ENCODE assay signal across 18 cellular contexts in genomic region chr7:40761757-40762342, GRCh38.
DNase-seq lines count a peak whose midpoint lies in the region; ATAC-seq and TF ChIP-seq lines count a peak whose summit lies in the region.
"Had no signal": no experiment of that assay in that cellular context is flagged by ENCODE, and none has a peak within 500 bp of the region (broad histone marks: within the 10 kb centered on the region; RNA-seq: fewer than 3 reads in every experiment).

No MANE protein-coding gene starts in this region.

- no peaks in the 10 kb centered on the region for H3K9me2 ChIP-seq in hepatocyte (replicated peaks; ENCODE audit: insufficient read depth)

- H3K18ac ChIP-seq in IMR-90 (ENCODE audit: low read depth, low read length): no peak overlapping the region

- H2AK5ac ChIP-seq in IMR-90 (ENCODE audit: low read depth, low read length): peak overlapping the region; percentile 25

- H3K79me2 ChIP-seq in hepatocyte: no peaks in the 10 kb centered on the region

- DNase-seq in IMR-90 (peak; percentile 24), brain microvascular endothelial cell (no peak), hepatocyte (ENCODE audit: low spot score) (no peak), sciatic nerve (ENCODE audit: low spot score) (no peak), AG08396 (ENCODE audit: low spot score) (no peak)
- DNase-seq in effector memory CD8-positive, alpha-beta T cell: no peak
- DNase-seq: activated CD4-positive, alpha-beta memory T cell treated with anti-CD3 and anti-CD28 coated beads for 36 hours; activated naive CD8-positive, alpha-beta T cell treated with anti-CD3 and anti-CD28 coated beads, Interleukin-2, amount 10 ng/mL, durations not matched to agents 7 days and 5 days; activated T-cell treated with anti-CD3 and anti-CD28 coated beads, Interleukin-2, amount 50 U/mL, for 4 hours; DMS153; kidney glomerular epithelial cell; mucosa of descending colon; NCI-H187 treated with DMSO at 0.1 percent for 48 hours; NCI-H510A treated with DMSO at 0.1 percent for 48 hours; stimulated activated CD4-positive, alpha-beta T cell treated with anti-CD3 and anti-CD28 coated beads, Interleukin-15, amount 100 ng/mL, for 24 hours; stomach had no signal

- H3K56ac ChIP-seq in IMR-90 (ENCODE audit: extremely low read depth, insufficient read depth, low read length): no peak overlapping the region; the same call in 1 of the 2 replicates

- H2AK9ac ChIP-seq in IMR-90 (replicated peaks; ENCODE audit: low read depth, low read length, poor library complexity): no peak overlapping the region

- no peak overlapping the region; the same call in 1 of the 2 replicates for H4K5ac ChIP-seq in IMR-90 (ENCODE audit: low read depth, low read length)

- H3K23ac ChIP-seq in IMR-90 (ENCODE audit: low read depth, low read length): peak overlapping the region; percentile 7; the same call in 1 of the 2 replicates

- TF ChIP-seq CTCF in IMR-90 (conservative IDR thresholded peaks at IDR 0.05; ENCODE audit: low read depth, low read length) (0 out of 2 replicates have a peak, but pooled peaks have one; percentile 20), brain microvascular endothelial cell (IDR thresholded peaks at IDR 0.05; ENCODE audit: low read depth, low read length, missing control alignments) (peak; percentile 40), hepatocyte (IDR thresholded peaks at IDR 0.05; ENCODE audit: poor library complexity) (peak; percentile 36)

- in situ Hi-C loops in IMR-90 (cut with MboI; ENCODE audit: low sequenced_read_pairs): loop anchor here (5.0 to 10.0 kb wide), 3 partner anchors 435 to 943 kb away; partner anchors contain the start of gene INHBA
- in situ Hi-C loops in brain microvascular endothelial cell (cut with HindIII; ENCODE audit: low pct_ligation_motif_present, low sequenced_read_pairs): no loop called here

- H2BK15ac ChIP-seq in IMR-90 (ENCODE audit: low read depth, low read length): peak overlapping the region; percentile 60; the same call in 1 of the 3 replicates

- H4K8ac ChIP-seq in IMR-90 (ENCODE audit: low read depth in 2 of 2, low read length in 2 of 2): peak overlapping the region in 1 of 2 experiments; percentile 0; a peak in 1 of 4 replicates

- peak overlapping the region; percentile 20; the same call in 1 of the 2 replicates for H2BK120ac ChIP-seq in IMR-90 (ENCODE audit: low read depth, low read length)

- intact Hi-C loops in IMR-90 (cut with micrococcal nuclease) (loop anchor here (2.0 to 10.0 kb wide), 4 partner anchors 223 to 943 kb away; no protein-coding TSS in a partner anchor), sciatic nerve (cut with DNase I) (loop anchor here (5.0 kb wide), 1 partner anchor 575 kb away; no protein-coding TSS in a partner anchor)

- TF ChIP-seq POLR2A in IMR-90 (IDR thresholded peaks at IDR 0.05; ENCODE audit: low read depth, low read length): no peak

- H3K27ac ChIP-seq in IMR-90 (ENCODE audit: insufficient read depth, low read length) (no peak overlapping the region), brain microvascular endothelial cell (no peak overlapping the region), hepatocyte (no peak overlapping the region)
- H3K27ac ChIP-seq: BLaER1 treated with 17β-estradiol and CSF1 and Interleukin-3, amounts not matched to agents 10 nM and 100 nM; stomach had no signal

- peak; percentile 21 for TF ChIP-seq RAD21 in IMR-90 (IDR thresholded peaks at IDR 0.05; ENCODE audit: low read length)

- H3K9me3 ChIP-seq in IMR-90 (ENCODE audit: control insufficient read depth, insufficient read depth, low read length) (no peaks in the 10 kb centered on the region), hepatocyte (ENCODE audit: low read depth) (no peaks in the 10 kb centered on the region)
- H3K9me3 ChIP-seq: BLaER1 treated with 17β-estradiol and CSF1 and Interleukin-3, amounts not matched to agents 10 nM and 100 nM; mucosa of descending colon; stomach had no signal

- dilution Hi-C loops in IMR-90 (cut with HindIII; ENCODE audit: low sequenced_read_pairs, unreplicated experiment): no loop called here

- no peak overlapping the region for H3K27ac Mint-ChIP-seq in effector memory CD8-positive, alpha-beta T cell
- H3K27ac Mint-ChIP-seq: activated CD4-positive, alpha-beta memory T cell treated with anti-CD3 and anti-CD28 coated beads for 36 hours; activated naive CD8-positive, alpha-beta T cell treated with anti-CD3 and anti-CD28 coated beads, Interleukin-2, amount 10 ng/mL, durations not matched to agents 7 days and 5 days had no signal

- no peaks in the 10 kb centered on the region for H4K20me1 ChIP-seq in IMR-90 (ENCODE audit: insufficient read depth, low read length)
- no peaks in the 10 kb centered on the region for H4K20me1 ChIP-seq in hepatocyte (ENCODE audit: insufficient read depth, poor library complexity, severe bottlenecking)
- H4K20me1 ChIP-seq: BLaER1 treated with 17β-estradiol and CSF1 and Interleukin-3, amounts not matched to agents 10 nM and 100 nM had no signal

- POLR2A ChIA-PET in IMR-90 (lab: Charles Lee; ENCODE audit: unreplicated experiment): no interaction called here

- H4K91ac ChIP-seq in IMR-90 (ENCODE audit: insufficient read depth, low read depth, low read length): peak overlapping the region; percentile 35; the same call in 1 of the 2 replicates

- H3K36me3 Mint-ChIP-seq in effector memory CD8-positive, alpha-beta T cell (ENCODE audit: insufficient read depth): no peaks in the 10 kb centered on the region
- H3K36me3 Mint-ChIP-seq: activated CD4-positive, alpha-beta memory T cell treated with anti-CD3 and anti-CD28 coated beads for 36 hours; activated naive CD8-positive, alpha-beta T cell treated with anti-CD3 and anti-CD28 coated beads, Interleukin-2, amount 10 ng/mL, durations not matched to agents 7 days and 5 days had no signal

- no peaks in the 10 kb centered on the region for H3K36me3 ChIP-seq in IMR-90 (ENCODE audit: control insufficient read depth, insufficient read depth, low read length)
- no peaks in the 10 kb centered on the region for H3K36me3 ChIP-seq in brain microvascular endothelial cell (replicated peaks)
- no peaks in the 10 kb centered on the region for H3K36me3 ChIP-seq in hepatocyte (replicated peaks; ENCODE audit: insufficient read depth, low read depth)
- H3K36me3 ChIP-seq: BLaER1 treated with 17β-estradiol and CSF1 and Interleukin-3, amounts not matched to agents 10 nM and 100 nM; stomach had no signal

- peaks cover 6% of the 10 kb centered on the region for H3K4me1 ChIP-seq in IMR-90 (ENCODE audit: control insufficient read depth, insufficient read depth, low read length)
- peaks cover 4% of the 10 kb centered on the region for H3K4me1 ChIP-seq in hepatocyte (ENCODE audit: insufficient read depth)

- no peak overlapping the region for H3K9ac ChIP-seq in IMR-90 (ENCODE audit: low read depth, low read length)
- H3K9ac ChIP-seq: BLaER1 treated with 17β-estradiol and CSF1 and Interleukin-3, amounts not matched to agents 10 nM and 100 nM had no signal

- H2BK5ac ChIP-seq in IMR-90 (ENCODE audit: low read depth, low read length, poor library complexity, severe bottlenecking): peak overlapping the region; percentile 23

- CTCF ChIA-PET in IMR-90 (lab: Yijun Ruan, JAX): interaction anchor here (0.8 to 2.6 kb wide), 5 partner anchors 8 to 943 kb away, joined by 3 to 13 read pairs (median 4); no protein-coding TSS in a partner anchor

- H3K4me3 Mint-ChIP-seq in effector memory CD8-positive, alpha-beta T cell: no peak overlapping the region
- H3K4me3 Mint-ChIP-seq: activated CD4-positive, alpha-beta memory T cell treated with anti-CD3 and anti-CD28 coated beads for 36 hours; activated naive CD8-positive, alpha-beta T cell treated with anti-CD3 and anti-CD28 coated beads, Interleukin-2, amount 10 ng/mL, durations not matched to agents 7 days and 5 days; activated T-cell treated with anti-CD3 and anti-CD28 coated beads, Interleukin-2, amount 50 U/mL, for 4 hours had no signal

- 94% methylated on average over 6 of the region's 12 CpGs; no CpG with 5 or more reads in 1 of the 2 experiments for WGBS in IMR-90 (ENCODE audit: extremely low coverage in 2 of 2, insufficient read length in 1 of 2), 2 experiments
- WGBS in hepatocyte (ENCODE audit: low lambda C conversion rate, missing lambda C conversion rate): 70% methylated on average over 12 of the region's 12 CpGs

- no peak overlapping the region for H2AFZ ChIP-seq in IMR-90 (replicated peaks; ENCODE audit: low read length, poor library complexity)
- no peak overlapping the region for H2AFZ ChIP-seq in hepatocyte

- peaks cover 6% of the 10 kb centered on the region for H3K9me1 ChIP-seq in IMR-90 (ENCODE audit: insufficient read depth, low read length)

- ATAC-seq in IMR-90 (ENCODE audit: low read depth): no peak
- ATAC-seq in sciatic nerve: peak; percentile 78
- ATAC-seq in effector memory CD8-positive, alpha-beta T cell (replicated peaks): no peak
- ATAC-seq in HG02678 (IDR thresholded peaks at IDR 0.05; ENCODE audit: unreplicated experiment): no peak
- ATAC-seq: activated T-cell treated with anti-CD3 and anti-CD28 coated beads, Interleukin-2, amount 50 U/mL, for 4 hours; mucosa of descending colon had no signal

- H3K14ac ChIP-seq in IMR-90 (replicated peaks; ENCODE audit: low read depth, low read length): peak overlapping the region; percentile 14; the same call in 1 of the 2 replicates

- peaks cover 0 to 5% of the 10 kb centered on the region in 2 donors for H3K9me3 Mint-ChIP-seq in effector memory CD8-positive, alpha-beta T cell
- H3K9me3 Mint-ChIP-seq: activated CD4-positive, alpha-beta memory T cell treated with anti-CD3 and anti-CD28 coated beads for 36 hours; activated naive CD8-positive, alpha-beta T cell treated with anti-CD3 and anti-CD28 coated beads, Interleukin-2, amount 10 ng/mL, durations not matched to agents 7 days and 5 days; activated T-cell treated with anti-CD3 and anti-CD28 coated beads, Interleukin-2, amount 50 U/mL, for 4 hours had no signal

- BruUV-seq in IMR-90 (replicated peaks; lab: Mats Ljungman, UMichigan): no TSS peak

- H3K4me3 ChIP-seq in IMR-90 (ENCODE audit: insufficient read depth, low read depth, low read length): no peak overlapping the region
- no peak overlapping the region for H3K4me3 ChIP-seq in brain microvascular endothelial cell (ENCODE audit: low read depth, low read length)
- H3K4me3 ChIP-seq in hepatocyte: no peak overlapping the region
- H3K4me3 ChIP-seq: BLaER1 treated with 17β-estradiol and CSF1 and Interleukin-3, amounts not matched to agents 10 nM and 100 nM; mucosa of descending colon; stomach had no signal

- no peaks in the 10 kb centered on the region for H3K4me1 Mint-ChIP-seq in effector memory CD8-positive, alpha-beta T cell (ENCODE audit: low read depth in 2 of 2)

- H2BK20ac ChIP-seq in IMR-90 (ENCODE audit: low read depth, low read length): peak overlapping the region; percentile 58

- H3K79me1 ChIP-seq in IMR-90 (ENCODE audit: low read depth in 1 of 2, low read length in 2 of 2): no peaks in the 10 kb centered on the region

- no peaks in the 10 kb centered on the region for H3K27me3 Mint-ChIP-seq in effector memory CD8-positive, alpha-beta T cell
- H3K27me3 Mint-ChIP-seq: activated CD4-positive, alpha-beta memory T cell treated with anti-CD3 and anti-CD28 coated beads for 36 hours had no signal

- H3K4me2 ChIP-seq in IMR-90 (ENCODE audit: low read depth, low read length) (no peak overlapping the region), hepatocyte (no peak overlapping the region)
- H3K4me2 ChIP-seq: BLaER1 treated with 17β-estradiol and CSF1 and Interleukin-3, amounts not matched to agents 10 nM and 100 nM had no signal

- H3K27me3 ChIP-seq in IMR-90 (ENCODE audit: control insufficient read depth, insufficient read depth, low read length): no peaks in the 10 kb centered on the region
- H3K27me3 ChIP-seq in brain microvascular endothelial cell (replicated peaks): no peaks in the 10 kb centered on the region
- H3K27me3 ChIP-seq in hepatocyte: no peaks in the 10 kb centered on the region
- H3K27me3 ChIP-seq: BLaER1 treated with 17β-estradiol and CSF1 and Interleukin-3, amounts not matched to agents 10 nM and 100 nM; stomach had no signal

- peak overlapping the region; percentile 54 for H3K4ac ChIP-seq in IMR-90 (ENCODE audit: low read depth, low read length)
